In genomic region chr7:55517936-55518689, GRCh38 we compare ENCODE assay signal across 1 cellular context.
TF ChIP-seq lines count a peak whose summit lies in the region.

No MANE protein-coding gene starts in this region.

TF ChIP-seq in GM23338, 12 proteins besides CTCF, POLR2A, EP300 and RAD21:
- TF ChIP-seq STAT1 (IDR thresholded peaks at IDR 0.05; ENCODE audit: unreplicated experiment) (no peak), ZNF114 (CRISPR knock-in tag; IDR thresholded peaks at IDR 0.05) (no peak), ETS1 (IDR thresholded peaks at IDR 0.05) (no peak), REST (IDR thresholded peaks at IDR 0.05; ENCODE audit: unreplicated experiment) (no peak), NANOG (IDR thresholded peaks at IDR 0.05; ENCODE audit: borderline replicate concordance) (no peak), CREB1 (CRISPR knock-in tag; IDR thresholded peaks at IDR 0.05; ENCODE audit: low read depth) (no peak), JUNB (IDR thresholded peaks at IDR 0.05; ENCODE audit: unreplicated experiment) (no peak), POLR2AphosphoS5 (IDR thresholded peaks at IDR 0.05; ENCODE audit: low read depth) (no peak), ZNF331 (CRISPR knock-in tag; IDR thresholded peaks at IDR 0.05; ENCODE audit: low read depth) (no peak), ZNF462 (CRISPR knock-in tag; IDR thresholded peaks at IDR 0.05) (no peak), EZH2phosphoT487 (IDR thresholded peaks at IDR 0.05; ENCODE audit: unreplicated experiment) (no peak), EZH2 (IDR thresholded peaks at IDR 0.05; ENCODE audit: low read depth, unreplicated experiment) (no peak)
